Comparison of ENCODE assay signal across 22 cellular contexts in the genomic region with DNA sequence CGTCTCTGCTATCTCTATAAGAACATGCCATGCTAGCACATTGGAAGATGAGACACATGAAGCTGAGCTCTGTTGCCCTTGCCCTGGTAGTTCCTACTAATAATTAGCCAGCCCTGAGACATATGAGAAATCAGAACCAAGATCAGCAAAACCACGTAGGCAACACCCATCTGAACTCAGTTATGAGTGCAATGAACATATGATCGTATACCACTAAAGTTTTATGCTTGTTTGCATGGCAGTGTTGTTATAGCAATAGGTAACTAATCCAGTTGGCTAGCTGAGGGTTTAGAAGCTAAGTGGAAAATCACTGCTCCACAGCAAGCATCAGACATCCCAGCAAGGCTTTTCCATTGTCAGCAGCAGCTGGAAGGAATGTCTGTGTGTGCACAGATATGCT.
"Had no signal": no experiment of that assay in that cellular context is flagged by ENCODE, and none has a peak within 500 bp of the region (broad histone marks: within the 10 kb centered on the region; RNA-seq: fewer than 3 reads in every experiment).

No MANE protein-coding gene starts in this region.

- H3K4me3 ChIP-seq: coronary artery, left ventricle myocardium inferior, lower lobe of right lung, prostate gland, right lobe of liver, testis, tibial nerve had no signal

- DNase-seq: effector CD4-positive, alpha-beta T cell; endodermal cell; erythroblast; foreskin melanocyte; head of caudate nucleus; hippocampal formation; kidney glomerular epithelial cell; left ventricle myocardium inferior; lower lobe of right lung; naive B cell; occipital lobe; retina; right lobe of liver; stimulated activated CD4-positive, alpha-beta T cell treated with anti-CD3 and anti-CD28 coated beads, Interleukin-2, amount 100 ng/mL, for 24 hours; stimulated activated CD4-positive, alpha-beta T cell treated with anti-CD3 and anti-CD28 coated beads, Interleukin-4, amount 100 ng/mL, for 4 hours; stimulated activated naive B cell treated with anti-CD40 and anti-IgM and Interleukin-4, amounts not matched to agents 10 μg/mL and 1 μg/mL and 100 μg/mL, for 72 hours; stimulated activated naive CD8-positive, alpha-beta T cell treated with anti-CD3 and anti-CD28 coated beads, Interleukin-15, amount 100 ng/mL, for 72 hours; testis had no signal

- H3K27ac ChIP-seq: coronary artery, left ventricle myocardium inferior, lower lobe of right lung, parathyroid adenoma, prostate gland, right lobe of liver, testis, tibial nerve had no signal

- H3K27me3 ChIP-seq: right lobe of liver, testis, tibial nerve had no signal

- H3K9ac ChIP-seq: parathyroid adenoma had no signal

- H3K9me3 ChIP-seq: left ventricle myocardium inferior, lower lobe of right lung, prostate gland, right lobe of liver, testis, tibial nerve had no signal

- H3K4me1 ChIP-seq: left ventricle myocardium inferior, lower lobe of right lung, parathyroid adenoma, prostate gland, right lobe of liver, testis, tibial nerve had no signal

- H3K36me3 ChIP-seq: left ventricle myocardium inferior, lower lobe of right lung, prostate gland, right lobe of liver, tibial nerve had no signal

- ATAC-seq: lower lobe of right lung; right lobe of liver; stimulated activated naive B cell treated with anti-CD40 and anti-IgM and Interleukin-4, amounts not matched to agents 10 μg/mL and 1 μg/mL and 100 μg/mL, for 72 hours; stimulated activated naive CD8-positive, alpha-beta T cell treated with anti-CD3 and anti-CD28 coated beads, Interleukin-15, amount 100 ng/mL, for 72 hours had no signal
